In genomic region chr5:122164070-122164435, GRCh38 we compare ENCODE assay signal across 18 cellular contexts. TPM values are rescaled to one million over a fixed set of nuclear protein-coding genes. Genes with fewer than 3 reads are reported as not detected.
DNase-seq lines count a peak whose midpoint lies in the region; ATAC-seq and TF ChIP-seq lines count a peak whose summit lies in the region.
"Had no signal": no experiment of that assay in that cellular context is flagged by ENCODE, and none has a peak within 500 bp of the region (broad histone marks: within the 10 kb centered on the region; RNA-seq: fewer than 3 reads in every experiment).

No MANE protein-coding gene starts in this region.

- H3K27me3 Mint-ChIP-seq in HFFc6 (ENCODE audit: insufficient read depth), result no peaks in the 10 kb centered on the region; the same call in 1 of the 2 replicates
- peaks cover 3% of the 10 kb centered on the region for H3K27me3 Mint-ChIP-seq in activated CD4-positive, alpha-beta T cell treated with anti-CD3 and anti-CD28 coated beads for 36 hours

- ATAC-seq in gastroesophageal sphincter (no peak), HG03520 (IDR thresholded peaks at IDR 0.05; ENCODE audit: unreplicated experiment) (no peak)
- ATAC-seq in activated CD4-positive, alpha-beta T cell treated with anti-CD3 and anti-CD28 coated beads for 36 hours, result no peak

- no peaks in the 10 kb centered on the region for H3K9me3 Mint-ChIP-seq in HFFc6
- H3K9me3 Mint-ChIP-seq in activated CD4-positive, alpha-beta T cell treated with anti-CD3 and anti-CD28 coated beads for 36 hours (ENCODE audit: low read depth), result no peaks in the 10 kb centered on the region
- H3K9me3 Mint-ChIP-seq: activated naive CD4-positive, alpha-beta T cell treated with anti-CD3 and anti-CD28 coated beads for 36 hours had no signal

- H3K9ac ChIP-seq in adipocyte (ENCODE audit: low read length) (peak overlapping the region; percentile 76), subcutaneous abdominal adipose tissue (ENCODE audit: low read length in 5 of 5) (peak overlapping the region in 1 of 5 donors; percentile 23)

- peaks cover 43% of the 10 kb centered on the region for H3K4me1 ChIP-seq in adipocyte (ENCODE audit: control insufficient read depth, insufficient read depth, low read length)
- H3K4me1 ChIP-seq in gastroesophageal sphincter, result peaks cover 0 to 23% (median 4%) of the 10 kb centered on the region in 3 donors
- H3K4me1 ChIP-seq in subcutaneous abdominal adipose tissue (ENCODE audit: control insufficient read depth in 5 of 5, insufficient read depth in 5 of 5, low read length in 5 of 5), result peaks cover 4 to 26% (median 12%) of the 10 kb centered on the region in 5 donors

- TF ChIP-seq CTCF in HFFc6 (IDR thresholded peaks at IDR 0.05) (no peak), gastroesophageal sphincter (IDR thresholded peaks at IDR 0.05) (no peak)

- H3K4me1 Mint-ChIP-seq in HFFc6 (ENCODE audit: low read depth), result peaks cover 54% of the 10 kb centered on the region
- H3K4me1 Mint-ChIP-seq in activated CD4-positive, alpha-beta T cell treated with anti-CD3 and anti-CD28 coated beads for 36 hours, result no peaks in the 10 kb centered on the region

- peak overlapping the region; percentile 68 for H3K4me3 Mint-ChIP-seq in HFFc6
- no peak overlapping the region for H3K4me3 Mint-ChIP-seq in activated CD4-positive, alpha-beta T cell treated with anti-CD3 and anti-CD28 coated beads for 36 hours
- H3K4me3 Mint-ChIP-seq: activated naive CD4-positive, alpha-beta T cell treated with anti-CD3 and anti-CD28 coated beads for 36 hours; neural crest cell had no signal

- H3K36me3 ChIP-seq in adipocyte (ENCODE audit: control insufficient read depth, insufficient read depth, low read length, severe bottlenecking), result no peaks in the 10 kb centered on the region
- no peaks in the 10 kb centered on the region for H3K36me3 ChIP-seq in gastroesophageal sphincter
- no peaks in the 10 kb centered on the region for H3K36me3 ChIP-seq in subcutaneous abdominal adipose tissue (ENCODE audit: control insufficient read depth in 5 of 5, insufficient read depth in 5 of 5, low read length in 5 of 5)

- POLR2A ChIA-PET in activated CD4-positive, alpha-beta T cell treated with anti-CD3 and anti-CD28 coated beads for 36 hours (lab: Charles Lee), result no interaction called here

- H3K36me3 Mint-ChIP-seq in HFFc6 (ENCODE audit: low read depth), result no peaks in the 10 kb centered on the region
- no peaks in the 10 kb centered on the region for H3K36me3 Mint-ChIP-seq in activated CD4-positive, alpha-beta T cell treated with anti-CD3 and anti-CD28 coated beads for 36 hours (ENCODE audit: low read depth)

- DNase-seq in HFFc6 (no peak), adipocyte (ENCODE audit: low read depth) (no peak), HPDE6-E6E7 (ENCODE audit: extremely low spot score) (no peak), NCI-H510A (lab: John Stamatoyannopoulos, UW) (no peak)
- no peak for DNase-seq in activated CD4-positive, alpha-beta T cell treated with anti-CD3 and anti-CD28 coated beads for 36 hours
- DNase-seq: activated naive CD4-positive, alpha-beta T cell treated with anti-CD3 and anti-CD28 coated beads for 36 hours; AML-193; COR-L47; dermis blood vessel endothelial cell; midbrain; NCI-H2029; stimulated activated CD4-positive, alpha-beta T cell treated with anti-CD3 and anti-CD28 coated beads, Interleukin-15, amount 100 ng/mL, for 24 hours; stimulated activated naive CD4-positive, alpha-beta T cell had no signal

- H3K27me3 ChIP-seq in adipocyte (replicated peaks; ENCODE audit: control insufficient read depth, insufficient read depth, low read length) (no peaks in the 10 kb centered on the region), gastroesophageal sphincter (no peaks in the 10 kb centered on the region), subcutaneous abdominal adipose tissue (ENCODE audit: control insufficient read depth in 5 of 5, insufficient read depth in 4 of 5, low read length in 5 of 5) (no peaks in the 10 kb centered on the region)

- H3K27ac ChIP-seq in gastroesophageal sphincter (peak overlapping the region in 3 of 4 donors; percentile 44 to 63 (median 48)), subcutaneous abdominal adipose tissue (ENCODE audit: low read depth, low read length) (peak overlapping the region; percentile 21)

- TF ChIP-seq POLR2A in gastroesophageal sphincter (IDR thresholded peaks at IDR 0.05), result no peak

- intact Hi-C loops in activated CD4-positive, alpha-beta T cell treated with anti-CD3 and anti-CD28 coated beads for 36 hours (cut with DNase I, micrococcal nuclease), result no loop called here

- CTCF ChIA-PET in activated CD4-positive, alpha-beta T cell treated with anti-CD3 and anti-CD28 coated beads for 36 hours (lab: Charles Lee), result interaction anchor here (0.9 kb wide), 1 partner anchor 18 kb away, joined by 3 read pairs; no protein-coding TSS in a partner anchor

- H3K4me3 ChIP-seq in adipocyte (ENCODE audit: low read length) (peak overlapping the region; percentile 42), gastroesophageal sphincter (no peak overlapping the region), subcutaneous abdominal adipose tissue (ENCODE audit: low read depth in 1 of 5, low read length in 5 of 5) (no peak overlapping the region)

- H3K9me3 ChIP-seq in adipocyte (ENCODE audit: control insufficient read depth, low read length) (no peaks in the 10 kb centered on the region), gastroesophageal sphincter (no peaks in the 10 kb centered on the region), subcutaneous abdominal adipose tissue (ENCODE audit: control insufficient read depth in 5 of 5, low read length in 5 of 5) (no peaks in the 10 kb centered on the region)

- no peak for TF ChIP-seq EP300 in gastroesophageal sphincter (IDR thresholded peaks at IDR 0.05)

- H3K27ac Mint-ChIP-seq in HFFc6, result peak overlapping the region; percentile 83
- no peak overlapping the region for H3K27ac Mint-ChIP-seq in activated CD4-positive, alpha-beta T cell treated with anti-CD3 and anti-CD28 coated beads for 36 hours
- H3K27ac Mint-ChIP-seq: activated naive CD4-positive, alpha-beta T cell treated with anti-CD3 and anti-CD28 coated beads for 36 hours had no signal

RNA-seq across cellular contexts. Expression of gene ZNF474, which starts 34.7 kb away (rescaled TPM):
- under 1 TPM in 5 of 6 experiments, not detected in 1; 0.10 to 0.28 (median 0.16) TPM for total RNA-seq in HFFc6 (2021; fragmentation: NEBNext Ultra II Directional; extraction: Animal tissue kit (Norgen Biotek cat#: 25700))
- 1 to 10 TPM in 2 of 4 donors, under 1 TPM in 2; 0.52 to 1.3 (median 1.0) TPM for total RNA-seq in gastroesophageal sphincter
- not detected for total RNA-seq in activated CD4-positive, alpha-beta T cell treated with anti-CD3 and anti-CD28 coated beads for 36 hours
- total RNA-seq: activated naive CD4-positive, alpha-beta T cell treated with anti-CD3 and anti-CD28 coated beads for 36 hours; SK-MEL-5 had no signal
